ENCODE assay signal across 24 cellular contexts in the genomic region with DNA sequence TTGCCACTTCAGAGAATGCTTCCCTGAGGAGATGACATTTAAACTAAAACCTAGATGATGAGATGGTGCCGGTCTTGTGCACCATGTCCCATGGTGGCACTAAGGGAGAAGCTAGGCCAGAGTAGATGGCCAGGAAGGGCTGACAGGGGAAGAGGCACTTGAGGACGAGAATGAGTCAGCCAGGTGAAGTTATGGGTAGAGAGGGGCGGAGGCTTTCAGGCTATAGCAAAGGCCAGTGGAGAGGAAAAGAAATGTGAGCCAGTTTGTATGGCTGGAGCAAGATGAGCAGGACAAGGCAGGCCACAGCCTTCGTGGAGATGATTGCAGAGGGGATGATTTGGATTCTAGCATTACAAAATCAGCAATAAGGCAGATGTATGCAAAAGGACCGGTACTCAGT. TPM values are rescaled to one million over a fixed set of nuclear protein-coding genes. Genes with fewer than 3 reads are reported as not detected.
"Had no signal": no experiment of that assay in that cellular context is flagged by ENCODE, and none has a peak within 500 bp of the region (broad histone marks: within the 10 kb centered on the region; RNA-seq: fewer than 3 reads in every experiment).

No MANE protein-coding gene starts in this region.

- H3K9ac ChIP-seq: neural progenitor cell had no signal

- H3K9me3 Mint-ChIP-seq: activated CD4-positive, alpha-beta T cell treated with anti-CD3 and anti-CD28 coated beads, Interleukin-2, amount 10 ng/mL, durations not matched to agents 24 days and 14 days; activated T-cell treated with anti-CD3 and anti-CD28 coated beads, Interleukin-2, amount 50 U/mL, for 72 hours; effector memory CD8-positive, alpha-beta T cell; naive B cell; neural progenitor cell; stimulated activated naive CD8-positive, alpha-beta T cell treated with anti-CD3 and anti-CD28 coated beads, Interleukin-15, Interleukin-2, amounts not matched to agents 100 ng/mL and 50 ng/mL, for 24 hours; T-cell had no signal

- H3K4me3 ChIP-seq: cardiac muscle cell, hepatocyte, lung, neural progenitor cell, psoas muscle, skin epidermis, tibial nerve, vagina had no signal

- H3K4me3 Mint-ChIP-seq: activated CD4-positive, alpha-beta T cell treated with anti-CD3 and anti-CD28 coated beads, Interleukin-2, amount 10 ng/mL, durations not matched to agents 24 days and 14 days; activated T-cell treated with anti-CD3 and anti-CD28 coated beads, Interleukin-2, amount 50 U/mL, for 72 hours; effector memory CD8-positive, alpha-beta T cell; naive B cell; neural progenitor cell; stimulated activated naive CD8-positive, alpha-beta T cell treated with anti-CD3 and anti-CD28 coated beads, Interleukin-15, Interleukin-2, amounts not matched to agents 100 ng/mL and 50 ng/mL, for 24 hours; T-cell had no signal

- H3K27me3 Mint-ChIP-seq: activated CD4-positive, alpha-beta T cell treated with anti-CD3 and anti-CD28 coated beads, Interleukin-2, amount 10 ng/mL, durations not matched to agents 24 days and 14 days; effector memory CD8-positive, alpha-beta T cell; naive B cell; stimulated activated naive CD8-positive, alpha-beta T cell treated with anti-CD3 and anti-CD28 coated beads, Interleukin-15, Interleukin-2, amounts not matched to agents 100 ng/mL and 50 ng/mL, for 24 hours; T-cell had no signal

- DNase-seq: activated CD4-positive, alpha-beta T cell treated with anti-CD3 and anti-CD28 coated beads, Interleukin-2, amount 10 ng/mL, durations not matched to agents 24 days and 14 days; activated CD8-positive, alpha-beta memory T cell treated with anti-CD3 and anti-CD28 coated beads for 24 hours; activated CD8-positive, alpha-beta memory T cell treated with anti-CD3 and anti-CD28 coated beads, Interleukin-2, amount 50 U/mL, for 48 hours; activated effector memory CD4-positive, alpha-beta T cell treated with anti-CD3 and anti-CD28 coated beads, Interleukin-2, amount 50 U/mL, for 16 hours; activated naive CD4-positive, alpha-beta T cell treated with anti-CD3 and anti-CD28 coated beads, Interleukin-2, amount 50 U/mL, for 16 hours; activated T-cell treated with anti-CD3 and anti-CD28 coated beads, Interleukin-2, amount 50 U/mL, for 72 hours; effector memory CD8-positive, alpha-beta T cell; foreskin keratinocyte; left cardiac atrium; naive B cell; psoas muscle; right cardiac atrium; T-cell; T-helper 9 cell had no signal

- H3K4me1 ChIP-seq: tibial nerve, vagina had no signal

- ATAC-seq: activated T-cell treated with anti-CD3 and anti-CD28 coated beads, Interleukin-2, amount 50 U/mL, for 72 hours; effector memory CD8-positive, alpha-beta T cell; foreskin keratinocyte; right cardiac atrium; T-cell had no signal

- H3K4me2 ChIP-seq: hepatocyte, neural progenitor cell had no signal

- H2AFZ ChIP-seq: hepatocyte, neural progenitor cell had no signal

- H3K4me1 Mint-ChIP-seq: naive B cell, T-cell had no signal

- H3K9me3 ChIP-seq: psoas muscle, tibial nerve, vagina had no signal

- H3K27me3 ChIP-seq: cardiac muscle cell, foreskin keratinocyte, hepatocyte, neural progenitor cell, tibial nerve, vagina had no signal

- H3K36me3 Mint-ChIP-seq: naive B cell, neural progenitor cell, T-cell had no signal

- H3K27ac ChIP-seq: cardiac muscle cell, foreskin keratinocyte, hepatocyte, neural progenitor cell, psoas muscle, skin epidermis, tibial nerve, vagina had no signal

- H3K79me2 ChIP-seq: hepatocyte had no signal

- H3K27ac Mint-ChIP-seq: activated CD4-positive, alpha-beta T cell treated with anti-CD3 and anti-CD28 coated beads, Interleukin-2, amount 10 ng/mL, durations not matched to agents 24 days and 14 days; activated T-cell treated with anti-CD3 and anti-CD28 coated beads, Interleukin-2, amount 50 U/mL, for 72 hours; effector memory CD8-positive, alpha-beta T cell; neural progenitor cell; stimulated activated naive CD8-positive, alpha-beta T cell treated with anti-CD3 and anti-CD28 coated beads, Interleukin-15, Interleukin-2, amounts not matched to agents 100 ng/mL and 50 ng/mL, for 24 hours; T-cell had no signal

- H3K36me3 ChIP-seq: cardiac muscle cell, neural progenitor cell, tibial nerve, vagina had no signal

RNA-seq across cellular contexts. Expression of gene ADGRF4, which starts 44.7 kb away (rescaled TPM):
- total RNA-seq: activated CD4-positive, alpha-beta T cell treated with anti-CD3 and anti-CD28 coated beads, Interleukin-2, amount 10 ng/mL, durations not matched to agents 24 days and 14 days; activated T-cell treated with anti-CD3 and anti-CD28 coated beads, Interleukin-2, amount 50 U/mL, for 72 hours; cardiac muscle cell; dermis microvascular lymphatic vessel endothelial cell; fibroblast of lung; T-cell; tibial nerve had no signal
- polyA plus RNA-seq: cardiac muscle cell, fibroblast of lung had no signal
